14 cellular contexts compared by ENCODE assay signal in genomic region chr1:66532214-66532613, GRCh38. TPM values are rescaled to one million over a fixed set of nuclear protein-coding genes. Genes with fewer than 3 reads are reported as not detected.
DNase-seq lines count a peak whose midpoint lies in the region; ATAC-seq, FAIRE-seq and TF ChIP-seq lines count a peak whose summit lies in the region.
"Had no signal": no experiment of that assay in that cellular context is flagged by ENCODE, and none has a peak within 500 bp of the region (broad histone marks: within the 10 kb centered on the region; RNA-seq: fewer than 3 reads in every experiment).

No MANE protein-coding gene starts in this region.

- peaks cover 0 to 9% of the 10 kb centered on the region in 2 donors for H3K4me1 ChIP-seq in naive thymus-derived CD4-positive, alpha-beta T cell (ENCODE audit: control insufficient read depth in 2 of 2, insufficient read depth in 2 of 2, low read length in 2 of 2)
- H3K4me1 ChIP-seq: adrenal gland had no signal

- CTCF ChIA-PET in naive thymus-derived CD4-positive, alpha-beta T cell (lab: Charles Lee) = no interaction called here
- CTCF ChIA-PET in activated CD4-positive, alpha-beta memory T cell treated with anti-CD3 and anti-CD28 coated beads, Interleukin-2, amount 10 ng/mL, durations not matched to agents 7 days and 5 days (lab: Charles Lee) = interaction anchor here (1.1 kb wide), 1 partner anchor 86 kb away, joined by 3 read pairs; no protein-coding TSS in a partner anchor

- no peaks in the 10 kb centered on the region for H3K9me3 Mint-ChIP-seq in activated T-cell treated with anti-CD3 and anti-CD28 coated beads, Interleukin-2, amount 50 U/mL, for 72 hours
- no peaks in the 10 kb centered on the region for H3K9me3 Mint-ChIP-seq in naive thymus-derived CD4-positive, alpha-beta T cell
- no peaks in the 10 kb centered on the region for H3K9me3 Mint-ChIP-seq in type B pancreatic cell
- H3K9me3 Mint-ChIP-seq in effector memory CD8-positive, alpha-beta T cell = no peaks in the 10 kb centered on the region
- H3K9me3 Mint-ChIP-seq in activated CD4-positive, alpha-beta memory T cell treated with anti-CD3 and anti-CD28 coated beads, Interleukin-2, amount 10 ng/mL, durations not matched to agents 7 days and 5 days = no peaks in the 10 kb centered on the region

- no peak overlapping the region for H3K27ac Mint-ChIP-seq in activated T-cell treated with anti-CD3 and anti-CD28 coated beads, Interleukin-2, amount 50 U/mL, for 72 hours
- H3K27ac Mint-ChIP-seq in naive thymus-derived CD4-positive, alpha-beta T cell = no peak overlapping the region
- no peak overlapping the region for H3K27ac Mint-ChIP-seq in type B pancreatic cell
- no peak overlapping the region for H3K27ac Mint-ChIP-seq in effector memory CD8-positive, alpha-beta T cell
- H3K27ac Mint-ChIP-seq in activated CD4-positive, alpha-beta memory T cell treated with anti-CD3 and anti-CD28 coated beads, Interleukin-2, amount 10 ng/mL, durations not matched to agents 7 days and 5 days = no peak overlapping the region
- H3K27ac Mint-ChIP-seq: activated CD8-positive, alpha-beta memory T cell treated with anti-CD3 and anti-CD28 coated beads, Interleukin-2, amount 10 ng/mL, durations not matched to agents 7 days and 5 days had no signal

- no peak for DNase-seq in activated T-cell treated with anti-CD3 and anti-CD28 coated beads, Interleukin-2, amount 50 U/mL, for 72 hours
- DNase-seq in activated T-cell treated with anti-CD3 and anti-CD28 coated beads, Interleukin-2, amount 50 U/mL, for 1 hour = no peak
- no peak for DNase-seq in coronary artery (ENCODE audit: low spot score)
- no peak for DNase-seq in naive thymus-derived CD4-positive, alpha-beta T cell
- no peak for DNase-seq in type B pancreatic cell (ENCODE audit: extremely low spot score, unreplicated experiment)
- no peak for DNase-seq in effector memory CD8-positive, alpha-beta T cell
- DNase-seq in activated CD4-positive, alpha-beta memory T cell treated with anti-CD3 and anti-CD28 coated beads, Interleukin-2, amount 10 ng/mL, durations not matched to agents 7 days and 5 days = no peak
- DNase-seq in RCC 7860 (ENCODE audit: low spot score) = no peak
- DNase-seq: activated CD8-positive, alpha-beta memory T cell treated with anti-CD3 and anti-CD28 coated beads, Interleukin-2, amount 10 ng/mL, durations not matched to agents 7 days and 5 days; adrenal gland; effector CD4-positive, alpha-beta T cell; Karpas-422; NCI-H1694; NCI-H82 had no signal

- H3K9me3 ChIP-seq in naive thymus-derived CD4-positive, alpha-beta T cell (ENCODE audit: control insufficient read depth in 2 of 3, low read length in 3 of 3) = no peaks in the 10 kb centered on the region
- H3K9me3 ChIP-seq: adrenal gland had no signal

- ATAC-seq in activated T-cell treated with anti-CD3 and anti-CD28 coated beads, Interleukin-2, amount 50 U/mL, for 72 hours (replicated peaks in 1 of 2) = no peak
- no peak for ATAC-seq in naive thymus-derived CD4-positive, alpha-beta T cell
- ATAC-seq in effector memory CD8-positive, alpha-beta T cell (replicated peaks) = no peak
- ATAC-seq: activated CD8-positive, alpha-beta memory T cell treated with anti-CD3 and anti-CD28 coated beads, Interleukin-2, amount 10 ng/mL, durations not matched to agents 7 days and 5 days had no signal

- POLR2A ChIA-PET in naive thymus-derived CD4-positive, alpha-beta T cell (lab: Charles Lee) = no interaction called here
- POLR2A ChIA-PET in activated CD4-positive, alpha-beta memory T cell treated with anti-CD3 and anti-CD28 coated beads, Interleukin-2, amount 10 ng/mL, durations not matched to agents 7 days and 5 days (lab: Charles Lee) = no interaction called here

- no peak for FAIRE-seq in RCC 7860 (lab: Jason Lieb, UNC)

- peaks cover 17% of the 10 kb centered on the region for H3K4me1 Mint-ChIP-seq in activated T-cell treated with anti-CD3 and anti-CD28 coated beads, Interleukin-2, amount 50 U/mL, for 72 hours (ENCODE audit: low read depth)
- H3K4me1 Mint-ChIP-seq in naive thymus-derived CD4-positive, alpha-beta T cell = peaks cover 8 to 23% (median 12%) of the 10 kb centered on the region in 7 donors
- H3K4me1 Mint-ChIP-seq in type B pancreatic cell (ENCODE audit: unreplicated experiment) = peaks cover 11% of the 10 kb centered on the region
- H3K4me1 Mint-ChIP-seq in effector memory CD8-positive, alpha-beta T cell (ENCODE audit: low read depth in 2 of 2) = peaks cover 6 to 9% of the 10 kb centered on the region in 2 donors
- H3K4me1 Mint-ChIP-seq in activated CD4-positive, alpha-beta memory T cell treated with anti-CD3 and anti-CD28 coated beads, Interleukin-2, amount 10 ng/mL, durations not matched to agents 7 days and 5 days = peaks cover 14% of the 10 kb centered on the region

- no peaks in the 10 kb centered on the region for H3K36me3 ChIP-seq in naive thymus-derived CD4-positive, alpha-beta T cell (ENCODE audit: control insufficient read depth in 2 of 3, insufficient read depth in 3 of 3, low read length in 3 of 3)
- H3K36me3 ChIP-seq: adrenal gland had no signal

- H3K27ac ChIP-seq in coronary artery = peak overlapping the region; percentile 55 to 83
- H3K27ac ChIP-seq in naive thymus-derived CD4-positive, alpha-beta T cell (ENCODE audit: low read depth, low read length) = no peak overlapping the region
- H3K27ac ChIP-seq: adrenal gland had no signal

- H3K4me3 ChIP-seq in coronary artery = no peak overlapping the region
- no peak overlapping the region for H3K4me3 ChIP-seq in naive thymus-derived CD4-positive, alpha-beta T cell (ENCODE audit: low read length)

- intact Hi-C loops in naive thymus-derived CD4-positive, alpha-beta T cell (cut with micrococcal nuclease) = no loop called here

- no peaks in the 10 kb centered on the region for H3K36me3 Mint-ChIP-seq in activated T-cell treated with anti-CD3 and anti-CD28 coated beads, Interleukin-2, amount 50 U/mL, for 72 hours (ENCODE audit: insufficient read depth in 2 of 2)
- no peaks in the 10 kb centered on the region for H3K36me3 Mint-ChIP-seq in naive thymus-derived CD4-positive, alpha-beta T cell
- no peaks in the 10 kb centered on the region for H3K36me3 Mint-ChIP-seq in type B pancreatic cell
- H3K36me3 Mint-ChIP-seq in effector memory CD8-positive, alpha-beta T cell (ENCODE audit: insufficient read depth) = no peaks in the 10 kb centered on the region
- H3K36me3 Mint-ChIP-seq in activated CD4-positive, alpha-beta memory T cell treated with anti-CD3 and anti-CD28 coated beads, Interleukin-2, amount 10 ng/mL, durations not matched to agents 7 days and 5 days (ENCODE audit: low read depth) = no peaks in the 10 kb centered on the region
- H3K36me3 Mint-ChIP-seq: activated CD8-positive, alpha-beta memory T cell treated with anti-CD3 and anti-CD28 coated beads, Interleukin-2, amount 10 ng/mL, durations not matched to agents 7 days and 5 days had no signal

- peak overlapping the region; percentile 80 to 89 for H3K4me3 Mint-ChIP-seq in activated T-cell treated with anti-CD3 and anti-CD28 coated beads, Interleukin-2, amount 50 U/mL, for 72 hours
- peak overlapping the region; percentile 34 to 93 (median 82) for H3K4me3 Mint-ChIP-seq in naive thymus-derived CD4-positive, alpha-beta T cell
- H3K4me3 Mint-ChIP-seq in type B pancreatic cell = peak overlapping the region; percentile 90
- H3K4me3 Mint-ChIP-seq in effector memory CD8-positive, alpha-beta T cell = no peak overlapping the region
- no peak overlapping the region for H3K4me3 Mint-ChIP-seq in activated CD4-positive, alpha-beta memory T cell treated with anti-CD3 and anti-CD28 coated beads, Interleukin-2, amount 10 ng/mL, durations not matched to agents 7 days and 5 days

- no peaks in the 10 kb centered on the region for H3K27me3 ChIP-seq in naive thymus-derived CD4-positive, alpha-beta T cell (ENCODE audit: control insufficient read depth in 2 of 2, insufficient read depth in 2 of 2, low read length in 2 of 2)
- H3K27me3 ChIP-seq: adrenal gland had no signal

- TF ChIP-seq CTCF in coronary artery (IDR thresholded peaks at IDR 0.05) (no peak), type B pancreatic cell (conservative IDR thresholded peaks at IDR 0.05) (no peak)

- H3K27me3 Mint-ChIP-seq in activated T-cell treated with anti-CD3 and anti-CD28 coated beads, Interleukin-2, amount 50 U/mL, for 72 hours (ENCODE audit: low read depth) = peaks cover 53% of the 10 kb centered on the region
- H3K27me3 Mint-ChIP-seq in naive thymus-derived CD4-positive, alpha-beta T cell = peaks cover 32 to 69% (median 50%) of the 10 kb centered on the region in 5 donors
- H3K27me3 Mint-ChIP-seq in type B pancreatic cell = peaks cover 43% of the 10 kb centered on the region
- H3K27me3 Mint-ChIP-seq in effector memory CD8-positive, alpha-beta T cell = peaks cover 36 to 63% of the 10 kb centered on the region in 2 donors
- peaks cover 53% of the 10 kb centered on the region for H3K27me3 Mint-ChIP-seq in activated CD4-positive, alpha-beta memory T cell treated with anti-CD3 and anti-CD28 coated beads, Interleukin-2, amount 10 ng/mL, durations not matched to agents 7 days and 5 days

RNA-seq across cellular contexts. Expression of gene SGIP1, which starts 1.7 kb away (rescaled TPM):
- under 1 TPM in 1 of 2 donors, not detected in 1; 0.31 TPM for total RNA-seq in activated T-cell treated with anti-CD3 and anti-CD28 coated beads, Interleukin-2, amount 50 U/mL, for 72 hours
- not detected for total RNA-seq in naive thymus-derived CD4-positive, alpha-beta T cell
- not detected for polyA plus RNA-seq in naive thymus-derived CD4-positive, alpha-beta T cell
- total RNA-seq in type B pancreatic cell (ENCODE audit: low replicate concordance) = 2.6 and 3.4 TPM in 2 replicates
- total RNA-seq in activated CD4-positive, alpha-beta memory T cell treated with anti-CD3 and anti-CD28 coated beads, Interleukin-2, amount 10 ng/mL, durations not matched to agents 7 days and 5 days = under 1 TPM in 1 of 2 experiments, not detected in 1; 0.08 TPM
- total RNA-seq: activated CD8-positive, alpha-beta memory T cell treated with anti-CD3 and anti-CD28 coated beads, Interleukin-2, amount 10 ng/mL, durations not matched to agents 7 days and 5 days had no signal

Comparison
In these comparisons a context has a peak if more than half of its experiments do, and no peak if none do; other contexts are left out.
1. H3K4me3 Mint-ChIP-seq: peak in activated T-cell treated with anti-CD3 and anti-CD28 coated beads, Interleukin-2, amount 50 U/mL, for 72 hours (2 of 2), naive thymus-derived CD4-positive, alpha-beta T cell (10 of 10) and type B pancreatic cell (single experiment); none in effector memory CD8-positive, alpha-beta T cell (0 of 2) and activated CD4-positive, alpha-beta memory T cell treated with anti-CD3 and anti-CD28 coated beads, Interleukin-2, amount 10 ng/mL, durations not matched to agents 7 days and 5 days (single experiment).